17 cellular contexts compared by ENCODE assay signal in genomic region chr4:36785965-36786364, GRCh38.
"Had no signal": no experiment of that assay in that cellular context is flagged by ENCODE, and none has a peak within 500 bp of the region (broad histone marks: within the 10 kb centered on the region; RNA-seq: fewer than 3 reads in every experiment).

No MANE protein-coding gene starts in this region.

- FAIRE-seq: bronchial epithelial cell, kidney had no signal

- H3K4me3 ChIP-seq: gastrocnemius medialis, heart left ventricle, lung, smooth muscle cell, suprapubic skin, transverse colon, uterus had no signal

- H3K4me1 Mint-ChIP-seq: activated naive CD4-positive, alpha-beta T cell treated with anti-CD3 and anti-CD28 coated beads, Interleukin-2, amount 50 U/mL, for 24 hours; nephron; stimulated activated naive CD8-positive, alpha-beta T cell treated with anti-CD3 and anti-CD28 coated beads, Interleukin-15, amount 100 ng/mL, for 72 hours had no signal

- H3K4me2 ChIP-seq: smooth muscle cell had no signal

- H3K9me3 Mint-ChIP-seq: activated naive CD4-positive, alpha-beta T cell treated with anti-CD3 and anti-CD28 coated beads, Interleukin-2, amount 50 U/mL, for 24 hours; nephron; stimulated activated naive CD8-positive, alpha-beta T cell treated with anti-CD3 and anti-CD28 coated beads, Interleukin-15, amount 100 ng/mL, for 72 hours had no signal

- H3K79me2 ChIP-seq: parathyroid adenoma had no signal

- H3K27ac ChIP-seq: gastrocnemius medialis, heart left ventricle, parathyroid adenoma, suprapubic skin, transverse colon, uterus had no signal

- H3K4me3 Mint-ChIP-seq: activated naive CD4-positive, alpha-beta T cell treated with anti-CD3 and anti-CD28 coated beads, Interleukin-2, amount 50 U/mL, for 24 hours; nephron; stimulated activated naive CD8-positive, alpha-beta T cell treated with anti-CD3 and anti-CD28 coated beads, Interleukin-15, amount 100 ng/mL, for 72 hours had no signal

- H3K4me1 ChIP-seq: gastrocnemius medialis, heart left ventricle, parathyroid adenoma, suprapubic skin, transverse colon, uterus had no signal

- DNase-seq: activated CD4-positive, alpha-beta T cell treated with anti-CD3 and anti-CD28 coated beads, Interleukin-2, amount 50 U/mL, for 4 hours; activated gamma-delta T cell; effector CD4-positive, alpha-beta T cell; gastrocnemius medialis; heart left ventricle; kidney; stimulated activated CD4-positive, alpha-beta T cell treated with anti-CD3 and anti-CD28 coated beads, Interleukin-4, amount 100 ng/mL, for 1 hour; stimulated activated naive CD8-positive, alpha-beta T cell treated with anti-CD3 and anti-CD28 coated beads, Interleukin-15, amount 100 ng/mL, for 72 hours; transverse colon; uterus had no signal

- H3K27me3 ChIP-seq: gastrocnemius medialis, heart left ventricle, suprapubic skin, transverse colon had no signal

- H3K9me3 ChIP-seq: gastrocnemius medialis, heart left ventricle, suprapubic skin, transverse colon, uterus had no signal

- H3K36me3 ChIP-seq: gastrocnemius medialis, heart left ventricle, suprapubic skin, transverse colon, uterus had no signal

- H3K27ac Mint-ChIP-seq: activated naive CD4-positive, alpha-beta T cell treated with anti-CD3 and anti-CD28 coated beads, Interleukin-2, amount 50 U/mL, for 24 hours; nephron; stimulated activated naive CD8-positive, alpha-beta T cell treated with anti-CD3 and anti-CD28 coated beads, Interleukin-15, amount 100 ng/mL, for 72 hours had no signal

- H3K36me3 Mint-ChIP-seq: activated naive CD4-positive, alpha-beta T cell treated with anti-CD3 and anti-CD28 coated beads, Interleukin-2, amount 50 U/mL, for 24 hours had no signal

- H3K27me3 Mint-ChIP-seq: activated naive CD4-positive, alpha-beta T cell treated with anti-CD3 and anti-CD28 coated beads, Interleukin-2, amount 50 U/mL, for 24 hours; stimulated activated naive CD8-positive, alpha-beta T cell treated with anti-CD3 and anti-CD28 coated beads, Interleukin-15, amount 100 ng/mL, for 72 hours had no signal

- H2AFZ ChIP-seq: parathyroid adenoma had no signal

- H3K9ac ChIP-seq: parathyroid adenoma had no signal
